In genomic region chr11:123443851-123444623, GRCh38 we compare ENCODE assay signal across 21 cellular contexts.
"Had no signal": no experiment of that assay in that cellular context is flagged by ENCODE, and none has a peak within 500 bp of the region (broad histone marks: within the 10 kb centered on the region; RNA-seq: fewer than 3 reads in every experiment).

No MANE protein-coding gene starts in this region.

- H3K4me1 ChIP-seq: foreskin keratinocyte, prostate gland, upper lobe of right lung had no signal

- H3K27ac ChIP-seq: foreskin keratinocyte, neural progenitor cell, prostate gland, upper lobe of right lung, VCaP had no signal

- DNase-seq: activated CD4-positive, CD25-positive, alpha-beta regulatory T cell treated with anti-CD3 and anti-CD28 coated beads, Interleukin-2, amount 50 U/mL, for 72 hours; activated gamma-delta T cell; activated naive CD4-positive, alpha-beta T cell treated with anti-CD3 and anti-CD28 coated beads, Interleukin-2, amount 50 U/mL, for 16 hours; activated naive CD8-positive, alpha-beta T cell treated with anti-CD3 and anti-CD28 coated beads, Interleukin-2, amount 50 U/mL, for 24 hours; aorta; effector CD8-positive, alpha-beta T cell; foreskin keratinocyte; immature natural killer cell; naive thymus-derived CD4-positive, alpha-beta T cell; substantia nigra; upper lobe of right lung had no signal

- H3K4me3 Mint-ChIP-seq: activated naive CD8-positive, alpha-beta T cell treated with anti-CD3 and anti-CD28 coated beads, Interleukin-2, amount 50 U/mL, for 24 hours; brain; dendritic cell treated with granulocyte-macrophage colony-stimulating factor and Interleukin-4, amounts not matched to agents 40 ng/mL and 50 ng/mL, for 4 days; immature natural killer cell; neural progenitor cell; stimulated activated naive CD8-positive, alpha-beta T cell treated with anti-CD3 and anti-CD28 coated beads, Interleukin-15, Interleukin-2, amounts not matched to agents 100 ng/mL and 50 ng/mL, for 24 hours; T-helper 2 cell treated with Interferon-gamma antibody and Interleukin-4, amounts not matched to agents 5 μg/mL and 100 μg/mL, for 36 hours had no signal

- H3K9ac ChIP-seq: neural progenitor cell had no signal

- H3K4me3 ChIP-seq: lung, neural progenitor cell, prostate gland, thyroid gland, upper lobe of right lung had no signal

- H3K9me3 ChIP-seq: prostate gland, thyroid gland, upper lobe of right lung had no signal

- H3K9me3 Mint-ChIP-seq: activated naive CD8-positive, alpha-beta T cell treated with anti-CD3 and anti-CD28 coated beads, Interleukin-2, amount 50 U/mL, for 24 hours; brain; dendritic cell treated with granulocyte-macrophage colony-stimulating factor and Interleukin-4, amounts not matched to agents 40 ng/mL and 50 ng/mL, for 4 days; immature natural killer cell; naive thymus-derived CD4-positive, alpha-beta T cell; neural progenitor cell; stimulated activated naive CD8-positive, alpha-beta T cell treated with anti-CD3 and anti-CD28 coated beads, Interleukin-15, Interleukin-2, amounts not matched to agents 100 ng/mL and 50 ng/mL, for 24 hours; T-helper 2 cell treated with Interferon-gamma antibody and Interleukin-4, amounts not matched to agents 5 μg/mL and 100 μg/mL, for 36 hours had no signal

- H3K27me3 ChIP-seq: neural progenitor cell, thyroid gland, upper lobe of right lung had no signal

- H3K36me3 ChIP-seq: neural progenitor cell, prostate gland, thyroid gland, upper lobe of right lung had no signal

- H2AFZ ChIP-seq: neural progenitor cell had no signal

- H3K27me3 Mint-ChIP-seq: activated naive CD8-positive, alpha-beta T cell treated with anti-CD3 and anti-CD28 coated beads, Interleukin-2, amount 50 U/mL, for 24 hours; brain; dendritic cell treated with granulocyte-macrophage colony-stimulating factor and Interleukin-4, amounts not matched to agents 40 ng/mL and 50 ng/mL, for 4 days; naive thymus-derived CD4-positive, alpha-beta T cell; stimulated activated naive CD8-positive, alpha-beta T cell treated with anti-CD3 and anti-CD28 coated beads, Interleukin-15, Interleukin-2, amounts not matched to agents 100 ng/mL and 50 ng/mL, for 24 hours had no signal

- H3K36me3 Mint-ChIP-seq: immature natural killer cell had no signal

- H3K27ac Mint-ChIP-seq: activated naive CD8-positive, alpha-beta T cell treated with anti-CD3 and anti-CD28 coated beads, Interleukin-2, amount 50 U/mL, for 24 hours; dendritic cell treated with granulocyte-macrophage colony-stimulating factor and Interleukin-4, amounts not matched to agents 40 ng/mL and 50 ng/mL, for 4 days; naive thymus-derived CD4-positive, alpha-beta T cell; neural progenitor cell had no signal

- H3K4me2 ChIP-seq: neural progenitor cell had no signal

- ATAC-seq: activated naive CD8-positive, alpha-beta T cell treated with anti-CD3 and anti-CD28 coated beads, Interleukin-2, amount 50 U/mL, for 24 hours; foreskin keratinocyte; left lobe of liver; naive thymus-derived CD4-positive, alpha-beta T cell; upper lobe of right lung had no signal
